ENCODE assay signal across 17 cellular contexts in genomic region chr6:25769983-25770382, GRCh38. TPM values are rescaled to one million over a fixed set of nuclear protein-coding genes. Genes with fewer than 3 reads are reported as not detected.
DNase-seq lines count a peak whose midpoint lies in the region; ATAC-seq and TF ChIP-seq lines count a peak whose summit lies in the region.
"Had no signal": no experiment of that assay in that cellular context is flagged by ENCODE, and none has a peak within 500 bp of the region (broad histone marks: within the 10 kb centered on the region; RNA-seq: fewer than 3 reads in every experiment).

No MANE protein-coding gene starts in this region.

- no peak overlapping the region for H3K27ac Mint-ChIP-seq in activated naive CD4-positive, alpha-beta T cell treated with anti-CD3 and anti-CD28 coated beads, Interleukin-2, amount 50 U/mL, for 72 hours
- H3K27ac Mint-ChIP-seq: activated CD4-positive, alpha-beta T cell treated with anti-CD3 and anti-CD28 coated beads, Interleukin-2, amount 10 ng/mL, durations not matched to agents 7 days and 5 days; activated naive CD4-positive, alpha-beta T cell treated with anti-CD3 and anti-CD28 coated beads, Interleukin-2, amount 50 U/mL, for 24 hours; immature natural killer cell had no signal

- H3K79me2 ChIP-seq in osteoblast (ENCODE audit: insufficient read depth, low read length): no peaks in the 10 kb centered on the region

- no peaks in the 10 kb centered on the region for H3K9me3 Mint-ChIP-seq in activated naive CD4-positive, alpha-beta T cell treated with anti-CD3 and anti-CD28 coated beads, Interleukin-2, amount 50 U/mL, for 72 hours
- H3K9me3 Mint-ChIP-seq: activated CD4-positive, alpha-beta T cell treated with anti-CD3 and anti-CD28 coated beads, Interleukin-2, amount 10 ng/mL, durations not matched to agents 7 days and 5 days; activated naive CD4-positive, alpha-beta T cell treated with anti-CD3 and anti-CD28 coated beads, Interleukin-2, amount 50 U/mL, for 24 hours; immature natural killer cell had no signal

- H3K4me3 ChIP-seq in MG63 (no peak overlapping the region), epithelial cell of proximal tubule (ENCODE audit: low read depth, low read length) (no peak overlapping the region), osteoblast (ENCODE audit: insufficient read depth, low read length) (no peak overlapping the region), left ventricle myocardium inferior (no peak overlapping the region)
- H3K4me3 ChIP-seq: K562, thoracic aorta had no signal

- no peaks in the 10 kb centered on the region for H3K4me1 ChIP-seq in osteoblast (ENCODE audit: insufficient read depth, low read length)
- H3K4me1 ChIP-seq in left ventricle myocardium inferior: no peaks in the 10 kb centered on the region

- H3K36me3 ChIP-seq in MG63 (no peaks in the 10 kb centered on the region), osteoblast (ENCODE audit: insufficient read depth, low read length) (no peaks in the 10 kb centered on the region), left ventricle myocardium inferior (no peaks in the 10 kb centered on the region)
- H3K36me3 ChIP-seq: brain microvascular endothelial cell, thoracic aorta had no signal

- no peak overlapping the region for H2AFZ ChIP-seq in osteoblast (ENCODE audit: low read length)

- no peak overlapping the region for H3K4me2 ChIP-seq in osteoblast (ENCODE audit: insufficient read depth, low read length)
- H3K4me2 ChIP-seq: SK-N-SH had no signal

- DNase-seq in EL (peak; percentile 38), MG63 (peak; percentile 63), epithelial cell of proximal tubule (ENCODE audit: low read depth) (peak; percentile 19), osteoblast (ENCODE audit: insufficient read length, low spot score, missing footprints) (peak; percentile 29), GM19238 (ENCODE audit: insufficient read length, low spot score) (no peak), left ventricle myocardium inferior (no peak)
- no peak for DNase-seq in activated naive CD4-positive, alpha-beta T cell treated with anti-CD3 and anti-CD28 coated beads, Interleukin-2, amount 50 U/mL, for 72 hours (ENCODE audit: low spot score in 2 of 2)
- DNase-seq: activated CD4-positive, alpha-beta T cell treated with anti-CD3 and anti-CD28 coated beads, Interleukin-2, amount 10 ng/mL, durations not matched to agents 7 days and 5 days; brain microvascular endothelial cell; dermis blood vessel endothelial cell; immature natural killer cell; SK-N-SH had no signal

- no peaks in the 10 kb centered on the region for H3K9me3 ChIP-seq in MG63
- H3K9me3 ChIP-seq in osteoblast (ENCODE audit: low read depth, low read length): no peaks in the 10 kb centered on the region
- no peaks in the 10 kb centered on the region for H3K9me3 ChIP-seq in left ventricle myocardium inferior (replicated peaks)
- H3K9me3 ChIP-seq: SK-N-SH, thoracic aorta had no signal

- H4K20me1 ChIP-seq in osteoblast (ENCODE audit: insufficient read depth, low read length): no peaks in the 10 kb centered on the region

- no peak overlapping the region for H3K27ac ChIP-seq in osteoblast (ENCODE audit: low read depth, low read length)
- no peak overlapping the region for H3K27ac ChIP-seq in left ventricle myocardium inferior (replicated peaks)
- H3K27ac ChIP-seq: brain microvascular endothelial cell, thoracic aorta had no signal

- H3K27me3 ChIP-seq in MG63: no peaks in the 10 kb centered on the region
- H3K27me3 ChIP-seq in osteoblast (ENCODE audit: insufficient read depth, low read length): no peaks in the 10 kb centered on the region
- peaks cover 24% of the 10 kb centered on the region for H3K27me3 ChIP-seq in left ventricle myocardium inferior (ENCODE audit: low read depth)
- H3K27me3 ChIP-seq: brain microvascular endothelial cell had no signal

- intact Hi-C loops in left ventricle myocardium inferior (cut with micrococcal nuclease): no loop called here

- TF ChIP-seq CTCF in epithelial cell of proximal tubule (conservative IDR thresholded peaks at IDR 0.05; ENCODE audit: low read depth, low read length) (no peak), osteoblast (IDR thresholded peaks at IDR 0.05; ENCODE audit: extremely low read depth, low read depth, low read length) (no peak), left ventricle myocardium inferior (IDR thresholded peaks at IDR 0.05; ENCODE audit: borderline replicate concordance) (no peak)

- no peaks in the 10 kb centered on the region for H3K36me3 Mint-ChIP-seq in activated naive CD4-positive, alpha-beta T cell treated with anti-CD3 and anti-CD28 coated beads, Interleukin-2, amount 50 U/mL, for 72 hours
- H3K36me3 Mint-ChIP-seq: activated naive CD4-positive, alpha-beta T cell treated with anti-CD3 and anti-CD28 coated beads, Interleukin-2, amount 50 U/mL, for 24 hours; immature natural killer cell had no signal

- ATAC-seq in activated naive CD4-positive, alpha-beta T cell treated with anti-CD3 and anti-CD28 coated beads, Interleukin-2, amount 50 U/mL, for 72 hours: no peak
- ATAC-seq: K562 had no signal

RNA-seq across cellular contexts. Expression of gene SLC17A4, which starts 15.4 kb away (rescaled TPM):
- not detected in 2 replicates for total RNA-seq in MG63 (2014; rRNA removed; shearing (Covaris generic); ENCODE audit: low replicate concordance)
- not detected in 2 replicates for total RNA-seq in epithelial cell of proximal tubule
- total RNA-seq in osteoblast: not detected in 2 replicates
- total RNA-seq in left ventricle myocardium inferior: not detected
- not detected for total RNA-seq in activated naive CD4-positive, alpha-beta T cell treated with anti-CD3 and anti-CD28 coated beads, Interleukin-2, amount 50 U/mL, for 72 hours
- total RNA-seq: activated CD4-positive, alpha-beta T cell treated with anti-CD3 and anti-CD28 coated beads, Interleukin-2, amount 10 ng/mL, durations not matched to agents 7 days and 5 days; dermis blood vessel endothelial cell; K562; mononuclear cell; NCI-H460; thoracic aorta had no signal

Comparison
In these comparisons a context has a peak if more than half of its experiments do, and no peak if none do; other contexts are left out.
1. DNase-seq: peak in EL (single experiment), MG63 (single experiment), epithelial cell of proximal tubule (single experiment) and osteoblast (single experiment); none in GM19238 (single experiment), left ventricle myocardium inferior (single experiment) and activated naive CD4-positive, alpha-beta T cell treated with anti-CD3 and anti-CD28 coated beads, Interleukin-2, amount 50 U/mL, for 72 hours (0 of 2).